ENCODE assay signal across 32 cellular contexts in genomic region chr20:44167736-44168135, GRCh38. TPM values are rescaled to one million over a fixed set of nuclear protein-coding genes. Genes with fewer than 3 reads are reported as not detected.
DNase-seq lines count a peak whose midpoint lies in the region; ATAC-seq and TF ChIP-seq lines count a peak whose summit lies in the region.
"Had no signal": no experiment of that assay in that cellular context is flagged by ENCODE, and none has a peak within 500 bp of the region (broad histone marks: within the 10 kb centered on the region; RNA-seq: fewer than 3 reads in every experiment).

No MANE protein-coding gene starts in this region.

- peak overlapping the region in 2 of 3 donors; percentile 48 to 58 for H3K9ac ChIP-seq in skeletal muscle tissue (ENCODE audit: low read depth in 1 of 3, low read length in 3 of 3)

- peaks cover 12% of the 10 kb centered on the region for H3K4me1 ChIP-seq in right cardiac atrium (ENCODE audit: control insufficient read depth, insufficient read depth, low read length)
- H3K4me1 ChIP-seq in right atrium auricular region: peaks cover 0 to 55% of the 10 kb centered on the region in 2 donors
- peaks cover 67 to 85% (median 75%) of the 10 kb centered on the region in 3 donors for H3K4me1 ChIP-seq in skeletal muscle tissue (ENCODE audit: control insufficient read depth in 3 of 3, insufficient read depth in 3 of 3, low read length in 3 of 3)
- H3K4me1 ChIP-seq: tibial nerve had no signal

- no peak for DNase-seq in Right ventricle myocardium superior
- no peak for DNase-seq in right cardiac atrium
- no peak for DNase-seq in right atrium auricular region (ENCODE audit: low spot score)
- no peak for DNase-seq in MV-4-11 (lab: John Stamatoyannopoulos, UW)
- no peak for DNase-seq in HK-2 (ENCODE audit: unreplicated experiment)
- DNase-seq: 8988T; activated CD4-positive, alpha-beta T cell treated with anti-CD3 and anti-CD28 coated beads for 4 hours; activated naive CD4-positive, alpha-beta T cell treated with anti-CD3 and anti-CD28 coated beads, Interleukin-2, amount 50 U/mL, for 16 hours; amygdala; cortex of kidney; effector memory CD8-positive, alpha-beta T cell; islet precursor cell; naive thymus-derived CD4-positive, alpha-beta T cell; NCI-H1436 treated with DMSO at 0.1 percent for 48 hours; NCI-H226; NCI-H526 treated with DMSO at 0.1 percent for 48 hours; NK-92 treated with Interleukin-12 subunit alpha and Interleukin-12 subunit beta, amount 100 ng/mL, for 24 hours; small intestine; stimulated activated CD4-positive, alpha-beta T cell treated with anti-CD3 and anti-CD28 coated beads, Interleukin-1b, Interleukin-23, amount 100 ng/mL, for 48 hours; stimulated activated CD8-positive, alpha-beta memory T cell treated with anti-CD3 and anti-CD28 coated beads, Interleukin-4, amount 100 ng/mL, for 48 hours; stimulated activated naive CD8-positive, alpha-beta T cell treated with anti-CD3 and anti-CD28 coated beads, Interleukin-15, amount 100 ng/mL, for 72 hours; SW 1271; T-helper 9 cell had no signal

- H3K36me3 ChIP-seq in right atrium auricular region: peaks cover 5% of the 10 kb centered on the region
- peaks cover 0 to 3% (median 0%) of the 10 kb centered on the region in 3 donors for H3K36me3 ChIP-seq in skeletal muscle tissue (ENCODE audit: control insufficient read depth in 3 of 3, insufficient read depth in 3 of 3, low read length in 3 of 3)
- H3K36me3 ChIP-seq: neutrophil, tibial nerve had no signal

- H3K27ac ChIP-seq in right cardiac atrium (ENCODE audit: low read length) (no peak overlapping the region), right atrium auricular region (peak overlapping the region; percentile 76 to 88), skeletal muscle tissue (ENCODE audit: low read depth, low read length) (peak overlapping the region; percentile 92)
- H3K27ac ChIP-seq: neutrophil, tibial nerve, VCaP had no signal

- ATAC-seq in Right ventricle myocardium superior (ENCODE audit: poor library complexity) (peak; percentile 34), right cardiac atrium (no peak), HG02981 (IDR thresholded peaks at IDR 0.05; ENCODE audit: unreplicated experiment) (no peak), GM21717 (IDR thresholded peaks at IDR 0.05; ENCODE audit: unreplicated experiment) (no peak)
- ATAC-seq: activated T-helper 17 cell treated with anti-CD3 and anti-CD28 coated beads, Interleukin-2, amount 50 U/mL, for 72 hours; effector memory CD8-positive, alpha-beta T cell; naive thymus-derived CD4-positive, alpha-beta T cell; stimulated activated naive CD8-positive, alpha-beta T cell treated with anti-CD3 and anti-CD28 coated beads, Interleukin-15, amount 100 ng/mL, for 72 hours had no signal

- no peak for TF ChIP-seq CTCF in right atrium auricular region (IDR thresholded peaks at IDR 0.05)

- H3K4me3 ChIP-seq in right cardiac atrium (ENCODE audit: low read length): no peak overlapping the region
- H3K4me3 ChIP-seq in right atrium auricular region: no peak overlapping the region
- H3K4me3 ChIP-seq in skeletal muscle tissue (ENCODE audit: low read length in 3 of 3): no peak overlapping the region
- H3K4me3 ChIP-seq: tibial nerve had no signal

- no peaks in the 10 kb centered on the region for H3K9me3 ChIP-seq in right cardiac atrium (ENCODE audit: control insufficient read depth, low read length)
- no peaks in the 10 kb centered on the region for H3K9me3 ChIP-seq in right atrium auricular region
- no peaks in the 10 kb centered on the region for H3K9me3 ChIP-seq in skeletal muscle tissue (ENCODE audit: control insufficient read depth in 3 of 3, low read length in 3 of 3)
- H3K9me3 ChIP-seq: neutrophil, tibial nerve had no signal

- no peaks in the 10 kb centered on the region for H3K27me3 ChIP-seq in right cardiac atrium (ENCODE audit: control insufficient read depth, insufficient read depth)
- no peaks in the 10 kb centered on the region for H3K27me3 ChIP-seq in right atrium auricular region
- H3K27me3 ChIP-seq in skeletal muscle tissue (ENCODE audit: control insufficient read depth in 3 of 3, insufficient read depth in 3 of 3, low read length in 3 of 3): peaks cover 0 to 3% (median 0%) of the 10 kb centered on the region in 3 donors

- 75% methylated on average over 3 of the region's 3 CpGs for WGBS in right cardiac atrium

- intact Hi-C loops in Right ventricle myocardium superior (cut with DNase I): no loop called here
- intact Hi-C loops in right cardiac atrium (cut with DNase I): no loop called here

RNA-seq across cellular contexts. Expression of gene JPH2, which starts 19.3 kb away (rescaled TPM):
- 181 TPM for total RNA-seq in Right ventricle myocardium superior
- total RNA-seq in right cardiac atrium: 100 to 1,000 TPM in 3 of 4 donors, 10 to 100 TPM in 1; 99.0 to 117 (median 107) TPM
- 78.2 TPM for polyA plus RNA-seq in right cardiac atrium
- total RNA-seq in right atrium auricular region: 100 to 1,000 TPM; 131 to 168 TPM
- 85.1 TPM for total RNA-seq in skeletal muscle tissue
- total RNA-seq: pulmonary artery endothelial cell had no signal
- polyA plus RNA-seq: IgD-negative memory B cell; naive thymus-derived CD4-positive, alpha-beta T cell had no signal

RNA-seq across cellular contexts. Expression of gene OSER1, which starts 42.8 kb away (rescaled TPM):
- total RNA-seq in Right ventricle myocardium superior (32.8 TPM), right cardiac atrium (10 to 100 TPM; 22.6 to 44.5 (median 36.1) TPM), right atrium auricular region (10 to 100 TPM; 30.8 to 31.1 TPM), skeletal muscle tissue (31.3 TPM)
- polyA plus RNA-seq in right cardiac atrium: 27.4 TPM
